Comparison of ENCODE assay signal across 2 cellular contexts in genomic region chr6:27495386-27496135, GRCh38.
A peak's percentile ranks its signal among the peaks of the same experiment; 100 is the strongest.
TF ChIP-seq lines count a peak whose summit lies in the region.

No MANE protein-coding gene starts in this region.

TF ChIP-seq in HEK293, 187 proteins besides CTCF, POLR2A, EP300 and RAD21 (continued from another document and continues in another):
- TF ChIP-seq TSHZ1 (tag by site-specific recombination; IDR thresholded peaks at IDR 0.05; ENCODE audit: borderline replicate concordance), result peak; percentile 91
- no peak for TF ChIP-seq ZNF776 (tag by site-specific recombination; IDR thresholded peaks at IDR 0.05; ENCODE audit: borderline replicate concordance)
- TF ChIP-seq ZBTB20 (tag by site-specific recombination; IDR thresholded peaks at IDR 0.05), result peak; percentile 77
- TF ChIP-seq ZNF654 (tag by site-specific recombination; IDR thresholded peaks at IDR 0.05; ENCODE audit: low read depth), result peak; percentile 6; the same call in 1 of the 2 replicates
- TF ChIP-seq ZNF670 (tag by site-specific recombination; IDR thresholded peaks at IDR 0.05; ENCODE audit: low read depth), result no peak
- TF ChIP-seq ZNF645 (tag by site-specific recombination; IDR thresholded peaks at IDR 0.05), result no peak
- no peak for TF ChIP-seq RBAK (tag by site-specific recombination; IDR thresholded peaks at IDR 0.05)
- no peak for TF ChIP-seq ZNF19 (tag by site-specific recombination; IDR thresholded peaks at IDR 0.05; ENCODE audit: low read depth)
- peak; percentile 94 for TF ChIP-seq ZXDB (tag by site-specific recombination; IDR thresholded peaks at IDR 0.05)
- peak; percentile 89 for TF ChIP-seq ZNF558 (tag by site-specific recombination; IDR thresholded peaks at IDR 0.05)
- TF ChIP-seq ZNF354C (tag by site-specific recombination; IDR thresholded peaks at IDR 0.05; ENCODE audit: borderline replicate concordance, low read depth), result no peak
- no peak for TF ChIP-seq SCRT1 (tag by site-specific recombination; IDR thresholded peaks at IDR 0.05; ENCODE audit: borderline replicate concordance)
- peak; percentile 87 for TF ChIP-seq ZNF639 (tag by site-specific recombination; IDR thresholded peaks at IDR 0.05)
- TF ChIP-seq ZNF146 (tag by site-specific recombination; IDR thresholded peaks at IDR 0.05), result no peak
- no peak for TF ChIP-seq ZNF211 (tag by site-specific recombination; IDR thresholded peaks at IDR 0.05; ENCODE audit: low read depth)
- 0 out of 2 replicates have a peak, but pooled peaks have one; percentile 13 for TF ChIP-seq ZNF449 (tag by site-specific recombination; IDR thresholded peaks at IDR 0.05)
- peak; percentile 62; the same call in 1 of the 2 replicates for TF ChIP-seq ZNF677 (tag by site-specific recombination; IDR thresholded peaks at IDR 0.05)
- peak; percentile 55 for TF ChIP-seq PATZ1 (tag by site-specific recombination; IDR thresholded peaks at IDR 0.05)

TF ChIP-seq in K562, 482 proteins besides CTCF, POLR2A, EP300 and RAD21 (continued from another document and continues in another):
- TF ChIP-seq CHD7 (IDR thresholded peaks at IDR 0.05; ENCODE audit: low read depth, low read length) (no peak), ETV1 (tag; conservative IDR thresholded peaks at IDR 0.05; ENCODE audit: low read depth) (0 out of 2 replicates have a peak, but pooled peaks have one; percentile 27), ZNF778 (CRISPR knock-in tag; IDR thresholded peaks at IDR 0.05) (no peak), CSDE1 (IDR thresholded peaks at IDR 0.05) (peak in 1 of 2 experiments; percentile 86; a peak in 2 of 4 replicates), CXXC5 (CRISPR knock-in tag; IDR thresholded peaks at IDR 0.05) (peak; percentile 80), ZNF217 (CRISPR knock-in tag; IDR thresholded peaks at IDR 0.05) (no peak), ARID2 (IDR thresholded peaks at IDR 0.05) (no peak), ZBTB7A (IDR thresholded peaks at IDR 0.05; ENCODE audit: borderline replicate concordance, control insufficient read depth, low read depth, low read length) (peak; percentile 68), EWSR1 (IDR thresholded peaks at IDR 0.05; ENCODE audit: borderline replicate concordance, low read depth, partially characterized antibody) (no peak), PCBP2 (IDR thresholded peaks at IDR 0.05; ENCODE audit: low read depth, low read length, poor library complexity, severe bottlenecking) (no peak), NCOA4 (IDR thresholded peaks at IDR 0.05; ENCODE audit: partially characterized antibody) (no peak), ZNF639 (CRISPR knock-in tag; conservative IDR thresholded peaks at IDR 0.05 in 1 of 2, IDR thresholded peaks at IDR 0.05 in 1 of 2) (peak in 1 of 2 experiments; percentile 58; a peak in 1 of 4 replicates), ELK3 (CRISPR knock-in tag; IDR thresholded peaks at IDR 0.05) (no peak), U2AF1 (optimal IDR thresholded peaks at IDR 0.05; ENCODE audit: low read depth, low read length) (no peak), CREB3 (tag; conservative IDR thresholded peaks at IDR 0.05; ENCODE audit: low read depth) (no peak), ZNF512 (tag; IDR thresholded peaks at IDR 0.05) (no peak), TFE3 (CRISPR knock-in tag; IDR thresholded peaks at IDR 0.05) (peak; percentile 26; the same call in 1 of the 2 replicates), ATF3 (IDR thresholded peaks at IDR 0.05) (peak; percentile 88), ATF3 (CRISPR knock-in tag; conservative IDR thresholded peaks at IDR 0.05) (peak; percentile 87; the same call in 1 of the 2 replicates), ASH1L (IDR thresholded peaks at IDR 0.05; ENCODE audit: borderline replicate concordance, low read depth, partially characterized antibody) (no peak), DEAF1 (CRISPR knock-in tag; IDR thresholded peaks at IDR 0.05) (no peak), SP2 (IDR thresholded peaks at IDR 0.05; ENCODE audit: extremely low read depth, low read depth, low read length, poor library complexity, severe bottlenecking) (no peak), SMAD1 (IDR thresholded peaks at IDR 0.05; ENCODE audit: low read depth, low read length, partially characterized antibody) (no peak), ZNF785 (CRISPR knock-in tag; IDR thresholded peaks at IDR 0.05) (no peak), TEAD1 (CRISPR knock-in tag; IDR thresholded peaks at IDR 0.05) (peak in 1 of 2 experiments; percentile 40; a peak in 1 of 4 replicates), NFIX (CRISPR knock-in tag; IDR thresholded peaks at IDR 0.05; ENCODE audit: low read depth) (no peak), HEY1 (CRISPR knock-in tag; IDR thresholded peaks at IDR 0.05; ENCODE audit: borderline replicate concordance) (no peak; the same call in 1 of the 2 replicates), GATAD2A (IDR thresholded peaks at IDR 0.05) (0 out of 2 replicates have a peak, but pooled peaks have one; percentile 39)
